9 cellular contexts compared by ENCODE assay signal in genomic region chr9:15403155-15403554, GRCh38. TPM values are rescaled to one million over a fixed set of nuclear protein-coding genes. Genes with fewer than 3 reads are reported as not detected.
DNase-seq lines count a peak whose midpoint lies in the region; ATAC-seq, FAIRE-seq and TF ChIP-seq lines count a peak whose summit lies in the region.
"Had no signal": no experiment of that assay in that cellular context is flagged by ENCODE, and none has a peak within 500 bp of the region (broad histone marks: within the 10 kb centered on the region; RNA-seq: fewer than 3 reads in every experiment).

No MANE protein-coding gene starts in this region.

- H3K4me1 ChIP-seq in OCI-LY7 (ENCODE audit: insufficient read depth, low read length, poor library complexity, severe bottlenecking) (no peaks in the 10 kb centered on the region), kidney (ENCODE audit: control insufficient read depth in 1 of 2, insufficient read depth in 1 of 2, low read depth in 1 of 2, low read length in 2 of 2) (peaks cover 3 to 7% of the 10 kb centered on the region in 2 donors), heart left ventricle (no peaks in the 10 kb centered on the region)

- H3K27ac ChIP-seq in OCI-LY7 (ENCODE audit: low read depth, low read length, poor library complexity, severe bottlenecking) (no peak overlapping the region), kidney (ENCODE audit: low read depth in 2 of 2, low read length in 2 of 2) (no peak overlapping the region), heart left ventricle (no peak overlapping the region)

- POLR2A ChIA-PET in OCI-LY7 (lab: Charles Lee) = no interaction called here

- no peaks in the 10 kb centered on the region for H3K27me3 ChIP-seq in heart left ventricle

- H3K4me2 ChIP-seq in OCI-LY7 (ENCODE audit: low read length) = no peak overlapping the region

- ATAC-seq in GM18868 (IDR thresholded peaks at IDR 0.05; ENCODE audit: unreplicated experiment) = peak; percentile 85
- ATAC-seq in HG02970 (IDR thresholded peaks at IDR 0.05; ENCODE audit: low FRiP score, unreplicated experiment) = no peak
- ATAC-seq in heart left ventricle = no peak

- H3K4me3 ChIP-seq in OCI-LY7 (ENCODE audit: low read depth, low read length, poor library complexity, severe bottlenecking) = no peak overlapping the region
- H3K4me3 ChIP-seq in foreskin fibroblast (ENCODE audit: low read depth in 1 of 2, low read length in 2 of 2) = no peak overlapping the region
- no peak overlapping the region for H3K4me3 ChIP-seq in kidney (ENCODE audit: low read length in 2 of 2)
- H3K4me3 ChIP-seq in heart left ventricle = no peak overlapping the region

- no TSS peak for BruUV-seq in OCI-LY7 (replicated peaks; lab: Mats Ljungman, UMichigan)

- no peaks in the 10 kb centered on the region for H3K36me3 ChIP-seq in OCI-LY7 (ENCODE audit: insufficient read depth, low read length)
- no peaks in the 10 kb centered on the region for H3K36me3 ChIP-seq in kidney (ENCODE audit: control insufficient read depth in 1 of 2, insufficient read depth in 2 of 2, low read length in 2 of 2)
- H3K36me3 ChIP-seq in heart left ventricle = no peaks in the 10 kb centered on the region

- DNase-seq in AG09319 (ENCODE audit: extremely low read depth, low read depth) (no peak), OCI-LY7 (ENCODE audit: low spot score) (peak; percentile 55), foreskin fibroblast (no peak), kidney (no peak), HTR-8/SVneo (ENCODE audit: insufficient read length, low spot score) (no peak), heart left ventricle (no peak)

- H3K9me2 ChIP-seq in OCI-LY7 (ENCODE audit: insufficient read depth, low read length) = no peaks in the 10 kb centered on the region

- intact Hi-C loops in OCI-LY7 (cut with micrococcal nuclease; ENCODE audit: unreplicated experiment) (no loop called here), kidney (cut with DNase I) (no loop called here), heart left ventricle (cut with DNase I) (no loop called here)

- H3K79me2 ChIP-seq in OCI-LY7 (ENCODE audit: insufficient read depth, low read depth, low read length) = no peaks in the 10 kb centered on the region

- H2AFZ ChIP-seq in OCI-LY7 (ENCODE audit: low read length) = no peak overlapping the region

- FAIRE-seq in kidney (lab: Jason Lieb, UNC) (no peak), HTR-8/SVneo (lab: Jason Lieb, UNC) (no peak)
- FAIRE-seq: endometrium had no signal

- CTCF ChIA-PET in OCI-LY7 (lab: Charles Lee; ENCODE audit: unreplicated experiment) = no interaction called here

- no peak for TF ChIP-seq POLR2A in heart left ventricle (IDR thresholded peaks at IDR 0.05)

- H3K9me3 ChIP-seq in OCI-LY7 (ENCODE audit: low read length) = no peaks in the 10 kb centered on the region
- H3K9me3 ChIP-seq in kidney (ENCODE audit: control insufficient read depth in 1 of 2, low read length in 2 of 2) = no peaks in the 10 kb centered on the region
- H3K9me3 ChIP-seq in heart left ventricle = peaks cover 0 to 11% (median 0%) of the 10 kb centered on the region in 12 donors

- no peaks in the 10 kb centered on the region for H4K20me1 ChIP-seq in OCI-LY7 (ENCODE audit: insufficient read depth, low read length)

- H3K9ac ChIP-seq in kidney (ENCODE audit: low read length in 2 of 2) = no peak overlapping the region

- TF ChIP-seq CTCF in AG09319 (IDR thresholded peaks at IDR 0.05; ENCODE audit: low read depth, low read length) (peak; percentile 6; the same call in 1 of the 2 replicates), OCI-LY7 (conservative IDR thresholded peaks at IDR 0.05; ENCODE audit: low read length) (peak; percentile 75), foreskin fibroblast (IDR thresholded peaks at IDR 0.05; ENCODE audit: low read depth, low read length) (peak; percentile 4), kidney (IDR thresholded peaks at IDR 0.05; ENCODE audit: borderline replicate concordance, extremely low read depth, insufficient read depth) (no peak), heart left ventricle (IDR thresholded peaks at IDR 0.05) (peak in 3 of 12 donors; percentile 11 to 24 (median 19))

- WGBS in heart left ventricle, 4 donors = 66 to 76% (median 67%) methylated on average over 4 of the region's 4 CpGs

RNA-seq across cellular contexts. Expression of gene SNAPC3, which starts 19.5 kb away (rescaled TPM):
- 54.2 and 66.1 TPM in 2 replicates for total RNA-seq in OCI-LY7 (2014; rRNA removed; shearing (Covaris generic))
- 49.4 and 57.2 TPM in 2 replicates for total RNA-seq in OCI-LY7 (2022)
- total RNA-seq in kidney = 27.2 TPM
- polyA plus RNA-seq in kidney (ENCODE audit: insufficient read depth, low read depth, low replicate concordance) = 16.3 TPM
- total RNA-seq in heart left ventricle = 10 to 100 TPM; 22.3 to 41.1 (median 30.6) TPM
- polyA plus RNA-seq in heart left ventricle = 10 to 100 TPM; 12.5 to 19.9 TPM
